ENCODE assay signal across 24 cellular contexts in the genomic region with DNA sequence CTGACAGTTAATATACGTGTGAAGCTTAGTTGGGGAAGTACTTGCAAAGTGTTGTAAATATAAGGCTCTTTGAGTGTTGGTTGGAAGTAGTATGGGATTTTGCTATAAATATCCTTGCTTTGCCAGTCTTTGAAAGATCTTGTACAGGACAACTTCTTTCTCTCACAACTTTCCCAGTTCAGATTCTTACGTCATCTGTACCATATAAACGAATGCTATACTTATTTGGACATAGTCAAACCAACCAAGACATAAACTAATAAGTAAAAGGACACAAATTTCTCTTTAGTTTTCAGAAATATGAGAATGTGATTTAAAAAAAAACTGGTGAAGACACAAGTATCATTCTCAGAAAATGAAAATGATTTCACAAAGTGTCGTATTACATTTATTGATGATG.
DNase-seq lines count a peak whose midpoint lies in the region; ATAC-seq, FAIRE-seq and TF ChIP-seq lines count a peak whose summit lies in the region.
"Had no signal": no experiment of that assay in that cellular context is flagged by ENCODE, and none has a peak within 500 bp of the region (broad histone marks: within the 10 kb centered on the region; RNA-seq: fewer than 3 reads in every experiment).

No MANE protein-coding gene starts in this region.

- no peaks in the 10 kb centered on the region for H3K27me3 ChIP-seq in GM23248 (replicated peaks; ENCODE audit: insufficient read depth)
- H3K27me3 ChIP-seq in osteoblast (ENCODE audit: insufficient read depth, low read length) = no peaks in the 10 kb centered on the region
- H3K27me3 ChIP-seq: BE2C, BLaER1 had no signal

- DNase-seq in GM23248 (no peak), H54 (ENCODE audit: insufficient read length, low spot score) (no peak), osteoblast (ENCODE audit: insufficient read length, low spot score, missing footprints) (peak; percentile 38), substantia nigra (lab: John Stamatoyannopoulos, UW) (no peak)
- DNase-seq: 8988T; ACHN; BE2C; C1 segment of cervical spinal cord; CD4-positive, alpha-beta memory T cell; CD4-positive, CD25-positive, alpha-beta regulatory T cell; CD8-positive, alpha-beta memory T cell; COR-L47; DMS 273 treated with DMSO at 0.1 percent for 48 hours; DMS153; DMS53; DMS79; DND-41; EL; GDM1 had no signal

- no peak for ATAC-seq in HG03571 (IDR thresholded peaks at IDR 0.05; ENCODE audit: unreplicated experiment)
- ATAC-seq: GM12878 had no signal

- no peaks in the 10 kb centered on the region for H4K20me1 ChIP-seq in GM23248 (ENCODE audit: insufficient read depth)
- no peaks in the 10 kb centered on the region for H4K20me1 ChIP-seq in osteoblast (ENCODE audit: insufficient read depth, low read length)
- H4K20me1 ChIP-seq: BLaER1 had no signal

- FAIRE-seq in H54 (lab: Jason Lieb, UNC) = peak; percentile 90
- FAIRE-seq: GM12878, GM12892, GM19239 had no signal

- H3K9me3 ChIP-seq in GM23248 (ENCODE audit: low read depth) = no peaks in the 10 kb centered on the region
- no peaks in the 10 kb centered on the region for H3K9me3 ChIP-seq in osteoblast (ENCODE audit: low read depth, low read length)
- H3K9me3 ChIP-seq: BE2C, BLaER1 had no signal

- H3K4me2 ChIP-seq in GM23248 (ENCODE audit: unreplicated experiment) (no peak overlapping the region), osteoblast (ENCODE audit: insufficient read depth, low read length) (no peak overlapping the region)
- H3K4me2 ChIP-seq: BLaER1 had no signal

- H3K4me1 ChIP-seq in GM23248 (ENCODE audit: insufficient read depth) (no peaks in the 10 kb centered on the region), osteoblast (ENCODE audit: insufficient read depth, low read length) (no peaks in the 10 kb centered on the region)
- H3K4me1 ChIP-seq: BE2C, BLaER1 had no signal

- H3F3A ChIP-seq in GM23248 (ENCODE audit: insufficient read depth) = no peaks in the 10 kb centered on the region

- H3K79me2 ChIP-seq in GM23248 (ENCODE audit: insufficient read depth) (no peaks in the 10 kb centered on the region), osteoblast (ENCODE audit: insufficient read depth, low read length) (no peaks in the 10 kb centered on the region)

- no peak for TF ChIP-seq POLR2A in H54 (IDR thresholded peaks at IDR 0.05; ENCODE audit: low read depth, low read length)

- 0 out of 2 replicates have a peak overlapping the region, but pooled peaks have one; percentile 5 for H2AFZ ChIP-seq in GM23248
- no peak overlapping the region for H2AFZ ChIP-seq in osteoblast (ENCODE audit: low read length)

- TF ChIP-seq CTCF in osteoblast (IDR thresholded peaks at IDR 0.05; ENCODE audit: extremely low read depth, low read depth, low read length) = no peak

- 28 to 31% methylated on average over 4 of the region's 4 CpGs for WGBS in GM23248 (ENCODE audit: low coverage in 1 of 2, low lambda C conversion rate in 2 of 2, missing lambda C conversion rate in 2 of 2), 2 experiments

- H3K4me3 ChIP-seq in GM23248 (no peak overlapping the region), osteoblast (ENCODE audit: insufficient read depth, low read length) (no peak overlapping the region)
- H3K4me3 ChIP-seq: BLaER1, GM12878 had no signal

- H3K36me3 ChIP-seq in GM23248 (ENCODE audit: low read depth) (no peaks in the 10 kb centered on the region), osteoblast (ENCODE audit: insufficient read depth, low read length) (no peaks in the 10 kb centered on the region)
- H3K36me3 ChIP-seq: BE2C, BLaER1 had no signal

- no peak overlapping the region for H3K9ac ChIP-seq in GM23248
- H3K9ac ChIP-seq: BLaER1 had no signal

- H3K27ac ChIP-seq in GM23248 (no peak overlapping the region), osteoblast (ENCODE audit: low read depth, low read length) (no peak overlapping the region), substantia nigra (ENCODE audit: low read depth, low read length, poor library complexity, severe bottlenecking) (no peak overlapping the region)
- H3K27ac ChIP-seq: BLaER1 had no signal

- H3K9me2 ChIP-seq in GM23248 (ENCODE audit: insufficient read depth) = no peaks in the 10 kb centered on the region

- in situ Hi-C loops in GM23248 (cut with MboI) = no loop called here
